2 cellular contexts compared by ENCODE assay signal in the genomic region with DNA sequence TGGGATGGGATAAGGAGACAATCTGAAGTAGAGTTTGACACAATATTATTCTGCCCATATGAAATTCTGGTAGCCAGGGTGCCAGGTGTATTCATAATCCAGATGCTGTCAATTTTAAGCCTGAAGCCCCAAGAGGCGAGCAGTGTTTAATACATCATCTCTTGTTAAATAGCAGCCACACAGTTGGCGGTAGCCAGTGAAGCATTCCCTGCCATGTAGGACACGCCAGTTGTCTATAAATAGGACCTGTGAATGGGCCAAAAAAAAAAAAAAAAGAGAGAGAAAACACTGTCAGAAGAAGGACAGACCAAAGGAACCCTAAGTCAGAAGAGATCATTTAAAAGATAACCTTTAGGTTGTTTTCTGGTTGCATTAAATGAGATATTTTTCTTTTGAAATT. TPM values are rescaled to one million over a fixed set of nuclear protein-coding genes. Genes with fewer than 3 reads are reported as not detected.
"Had no signal": no experiment of that assay in that cellular context is flagged by ENCODE, and none has a peak within 500 bp of the region (broad histone marks: within the 10 kb centered on the region; RNA-seq: fewer than 3 reads in every experiment).

No MANE protein-coding gene starts in this region.

RNA-seq across cellular contexts. Expression of a gene that starts 33.0 kb away (rescaled TPM):
- total RNA-seq: epithelial cell of proximal tubule, foreskin keratinocyte had no signal
